Comparison of ENCODE assay signal across 30 cellular contexts in the genomic region with DNA sequence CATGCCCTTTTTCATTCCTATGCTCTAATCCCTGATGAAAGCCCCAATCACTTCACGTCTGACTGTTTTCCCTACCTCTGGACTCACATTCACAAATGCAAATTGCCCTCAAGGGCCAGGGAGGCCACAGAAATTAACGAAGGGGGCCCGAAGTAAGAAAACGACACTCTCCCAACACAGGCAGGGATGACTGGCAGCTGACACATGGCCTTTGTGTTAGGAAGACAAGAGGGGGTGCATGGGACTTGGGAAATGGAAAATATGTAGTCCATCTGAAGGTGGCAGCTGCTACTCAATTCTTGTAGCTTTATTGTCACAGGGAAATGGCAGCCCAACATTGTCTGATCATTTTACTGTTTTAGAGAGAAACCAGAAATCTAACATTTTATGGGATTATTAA. TPM values are rescaled to one million over a fixed set of nuclear protein-coding genes. Genes with fewer than 3 reads are reported as not detected.
A peak's percentile ranks its signal among the peaks of the same experiment; 100 is the strongest.
DNase-seq lines count a peak whose midpoint lies in the region; ATAC-seq and TF ChIP-seq lines count a peak whose summit lies in the region.
"Had no signal": no experiment of that assay in that cellular context is flagged by ENCODE, and none has a peak within 500 bp of the region (broad histone marks: within the 10 kb centered on the region; RNA-seq: fewer than 3 reads in every experiment).

No MANE protein-coding gene starts in this region.

- TF ChIP-seq CTCF in ascending aorta (IDR thresholded peaks at IDR 0.05) (no peak), esophagus muscularis mucosa (IDR thresholded peaks at IDR 0.05) (no peak), thyroid gland (IDR thresholded peaks at IDR 0.05) (no peak)

- no peaks in the 10 kb centered on the region for H3K27me3 ChIP-seq in ascending aorta
- H3K27me3 ChIP-seq in esophagus muscularis mucosa: no peaks in the 10 kb centered on the region
- no peaks in the 10 kb centered on the region for H3K27me3 ChIP-seq in neuron (ENCODE audit: insufficient read depth, low read length)
- H3K27me3 ChIP-seq in thyroid gland: no peaks in the 10 kb centered on the region
- H3K27me3 ChIP-seq: BLaER1, left lung had no signal

- H3K4me1 ChIP-seq in ascending aorta (peaks cover 3 to 33% of the 10 kb centered on the region in 2 donors), esophagus muscularis mucosa (peaks cover 19 to 49% (median 38%) of the 10 kb centered on the region in 4 donors), neuron (ENCODE audit: insufficient read depth, low read length) (peaks cover 8% of the 10 kb centered on the region), thyroid gland (no peaks in the 10 kb centered on the region)
- H3K4me1 ChIP-seq: BLaER1, Caco-2, left lung had no signal

- no peaks in the 10 kb centered on the region for H3K36me3 ChIP-seq in ascending aorta
- H3K36me3 ChIP-seq in esophagus muscularis mucosa: no peaks in the 10 kb centered on the region
- H3K36me3 ChIP-seq in neuron (ENCODE audit: insufficient read depth, low read length): no peaks in the 10 kb centered on the region
- no peaks in the 10 kb centered on the region for H3K36me3 ChIP-seq in thyroid gland
- H3K36me3 ChIP-seq: BLaER1, left lung had no signal

- TF ChIP-seq POLR2A in esophagus muscularis mucosa (IDR thresholded peaks at IDR 0.05; ENCODE audit: low read depth) (no peak), thyroid gland (IDR thresholded peaks at IDR 0.05) (no peak)

- H2AFZ ChIP-seq in neuron (ENCODE audit: low read depth, low read length): peak overlapping the region; percentile 37

- H3K9me3 ChIP-seq in ascending aorta: no peaks in the 10 kb centered on the region
- H3K9me3 ChIP-seq in esophagus muscularis mucosa: no peaks in the 10 kb centered on the region
- H3K9me3 ChIP-seq in neuron (ENCODE audit: low read length): no peaks in the 10 kb centered on the region
- H3K9me3 ChIP-seq in thyroid gland: no peaks in the 10 kb centered on the region
- H3K9me3 ChIP-seq: Caco-2, left lung had no signal

- DNase-seq in ascending aorta (ENCODE audit: low spot score in 2 of 2) (no peak), esophagus muscularis mucosa (ENCODE audit: extremely low spot score) (peak; percentile 82), thyroid gland (no peak), DMS79 treated with DMSO at 0.1 percent for 48 hours (lab: John Stamatoyannopoulos, UW) (no peak), SIG-M5 (lab: John Stamatoyannopoulos, UW) (no peak)
- DNase-seq: activated CD4-positive, alpha-beta memory T cell treated with anti-CD3 and anti-CD28 coated beads for 36 hours; activated CD8-positive, alpha-beta memory T cell treated with anti-CD3 and anti-CD28 coated beads, Interleukin-2, amount 50 U/mL, for 4 hours; activated naive CD4-positive, alpha-beta T cell treated with anti-CD3 and anti-CD28 coated beads, Interleukin-2, amount 50 U/mL, for 16 hours; amniotic stem cell; Caco-2; DMS79; endodermal cell; GF-D8; HFFc6; hypothalamus; immature natural killer cell; left lung; NCI-H1417 treated with DMSO at 0.1 percent for 48 hours; NCI-H2081 treated with DMSO at 0.1 percent for 48 hours; NCI-H748 treated with DMSO at 0.1 percent for 48 hours; nephron progenitor cell; stimulated activated naive CD8-positive, alpha-beta T cell treated with anti-CD3 and anti-CD28 coated beads, Interleukin-15, Interleukin-2, amounts not matched to agents 100 U/mL and 50 U/mL, for 24 hours had no signal

- H3K4me3 ChIP-seq in ascending aorta (no peak overlapping the region), esophagus muscularis mucosa (no peak overlapping the region), neuron (ENCODE audit: low read length) (no peak overlapping the region), thyroid gland (replicated peaks in 1 of 3) (no peak overlapping the region)
- H3K4me3 ChIP-seq: BLaER1, left lung, SK-N-MC had no signal

- peak overlapping the region; percentile 79 to 81 for H3K27ac ChIP-seq in ascending aorta
- H3K27ac ChIP-seq in esophagus muscularis mucosa (replicated peaks in 1 of 4): peak overlapping the region; percentile 81 to 87 (median 82)
- H3K27ac ChIP-seq in thyroid gland: peak overlapping the region in 2 of 3 donors; percentile 12 to 25
- H3K27ac ChIP-seq: BLaER1, SK-N-MC had no signal

- intact Hi-C loops in ascending aorta (cut with DNase I): loop anchor here (5.0 kb wide), 2 partner anchors 81 to 116 kb away; no protein-coding TSS in a partner anchor
- intact Hi-C loops in esophagus muscularis mucosa (cut with DNase I): loop anchor here (10.0 kb wide), 2 partner anchors 93 to 673 kb away; no protein-coding TSS in a partner anchor
- intact Hi-C loops in thyroid gland (cut with DNase I): no loop called here

- TF ChIP-seq EP300 in esophagus muscularis mucosa (IDR thresholded peaks at IDR 0.05): no peak

- ATAC-seq in GM19035 (IDR thresholded peaks at IDR 0.05; ENCODE audit: unreplicated experiment) (no peak), GM21825 (IDR thresholded peaks at IDR 0.05; ENCODE audit: unreplicated experiment) (no peak)
- ATAC-seq: activated CD4-positive, CD25-positive, alpha-beta regulatory T cell treated with anti-CD3 and anti-CD28 coated beads, Interleukin-2, amount 50 U/mL, for 24 hours; left lung; stimulated activated naive CD8-positive, alpha-beta T cell treated with anti-CD3 and anti-CD28 coated beads, Interleukin-15, Interleukin-2, amounts not matched to agents 100 U/mL and 50 U/mL, for 24 hours had no signal

- WGBS in esophagus muscularis mucosa: 58% methylated on average over 4 of the region's 4 CpGs
- WGBS in thyroid gland, 2 donors: 70 to 80% methylated on average over 4 of the region's 4 CpGs

RNA-seq across cellular contexts. Expression of a gene that starts 12.3 kb away (rescaled TPM):
- total RNA-seq in ascending aorta (830 TPM), esophagus muscularis mucosa (1,000 to 10,000 TPM; 1,380 to 2,231 (median 1,856) TPM), thyroid gland (100 to 1,000 TPM; 234 to 569 (median 391) TPM)
- total RNA-seq: activated CD4-positive, alpha-beta memory T cell treated with anti-CD3 and anti-CD28 coated beads for 36 hours; activated T-helper 1 cell treated with anti-CD3 and anti-CD28 coated beads, Interleukin-12 subunit alpha, Interleukin-12 subunit beta, Interleukin-2, Interleukin-4 antibody, amounts not matched to agents 30 ng/mL and 10 ng/mL and 1 ng/mL, durations not matched to agents 14 hours and 24 hours and 36 hours; bronchial epithelial cell; HFFc6 had no signal

Comparison
In these comparisons a context has a peak if more than half of its experiments do, and no peak if none do; other contexts are left out.
1. H3K27ac ChIP-seq: peak in every context shown above with its lines; median percentile 82 in esophagus muscularis mucosa; 80 in ascending aorta; 18 in thyroid gland.